In genomic region chr10:126058104-126058503, GRCh38 we compare ENCODE assay signal across 2 cellular contexts.
TF ChIP-seq lines count a peak whose summit lies in the region.

No MANE protein-coding gene starts in this region.

TF ChIP-seq in SK-N-SH, 30 proteins besides CTCF, POLR2A, EP300 and RAD21 (continued from another document):
- no peak for TF ChIP-seq ZBTB33 (IDR thresholded peaks at IDR 0.05; ENCODE audit: borderline replicate concordance, low read depth)
- TF ChIP-seq NRF1 (IDR thresholded peaks at IDR 0.05; ENCODE audit: low read depth, low read length) = no peak
- no peak for TF ChIP-seq FOSL2 (IDR thresholded peaks at IDR 0.05; ENCODE audit: borderline replicate concordance, low read depth)
- TF ChIP-seq POLR2AphosphoS5 (IDR thresholded peaks at IDR 0.05; ENCODE audit: low read depth, low read length) = no peak
- TF ChIP-seq EZH2phosphoT487 (IDR thresholded peaks at IDR 0.05; ENCODE audit: borderline replicate concordance, low read depth) = no peak
- TF ChIP-seq USF1 (IDR thresholded peaks at IDR 0.05; ENCODE audit: borderline replicate concordance, low read depth) = no peak
- TF ChIP-seq CHD2 (IDR thresholded peaks at IDR 0.05; ENCODE audit: low read length, partially characterized antibody) = no peak
- no peak for TF ChIP-seq ELF1 (IDR thresholded peaks at IDR 0.05)

TF ChIP-seq in SK-N-SH treated with all-trans-retinoic acid at 6 μM for 48 hours, 23 proteins besides CTCF, POLR2A, EP300 and RAD21 (continued from another document):
- no peak for TF ChIP-seq CSRNP3 (CRISPR knock-in tag; IDR thresholded peaks at IDR 0.05)
- no peak for TF ChIP-seq OSR1 (CRISPR knock-in tag; IDR thresholded peaks at IDR 0.05)
- TF ChIP-seq GLIS3 (CRISPR knock-in tag; IDR thresholded peaks at IDR 0.05) = no peak
- TF ChIP-seq ZFP3 (CRISPR knock-in tag; IDR thresholded peaks at IDR 0.05) = no peak
- TF ChIP-seq, protein P1, sequence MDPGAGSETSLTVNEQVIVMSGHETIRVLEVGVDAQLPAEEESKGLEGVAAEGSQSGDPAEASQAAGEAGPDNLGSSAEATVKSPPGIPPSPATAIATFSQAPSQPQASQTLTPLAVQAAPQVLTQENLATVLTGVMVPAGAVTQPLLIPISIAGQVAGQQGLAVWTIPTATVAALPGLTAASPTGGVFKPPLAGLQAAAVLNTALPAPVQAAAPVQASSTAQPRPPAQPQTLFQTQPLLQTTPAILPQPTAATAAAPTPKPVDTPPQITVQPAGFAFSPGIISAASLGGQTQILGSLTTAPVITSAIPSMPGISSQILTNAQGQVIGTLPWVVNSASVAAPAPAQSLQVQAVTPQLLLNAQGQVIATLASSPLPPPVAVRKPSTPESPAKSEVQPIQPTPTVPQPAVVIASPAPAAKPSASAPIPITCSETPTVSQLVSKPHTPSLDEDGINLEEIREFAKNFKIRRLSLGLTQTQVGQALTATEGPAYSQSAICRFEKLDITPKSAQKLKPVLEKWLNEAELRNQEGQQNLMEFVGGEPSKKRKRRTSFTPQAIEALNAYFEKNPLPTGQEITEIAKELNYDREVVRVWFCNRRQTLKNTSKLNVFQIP (CRISPR knock-in tag; IDR thresholded peaks at IDR 0.05; ENCODE audit: borderline replicate concordance, low read depth) = no peak
- no peak for TF ChIP-seq ISL1 (CRISPR knock-in tag; IDR thresholded peaks at IDR 0.05)
- no peak for TF ChIP-seq BACH2 (CRISPR knock-in tag; IDR thresholded peaks at IDR 0.05; ENCODE audit: borderline replicate concordance)
- TF ChIP-seq CSDC2 (CRISPR knock-in tag; IDR thresholded peaks at IDR 0.05) = no peak
- no peak for TF ChIP-seq PPARA (CRISPR knock-in tag; IDR thresholded peaks at IDR 0.05; ENCODE audit: borderline replicate concordance)
- TF ChIP-seq TCF4 (CRISPR knock-in tag; IDR thresholded peaks at IDR 0.05; ENCODE audit: borderline replicate concordance) = no peak
- TF ChIP-seq ESRRG (CRISPR knock-in tag; IDR thresholded peaks at IDR 0.05) = no peak
- TF ChIP-seq, protein P2, sequence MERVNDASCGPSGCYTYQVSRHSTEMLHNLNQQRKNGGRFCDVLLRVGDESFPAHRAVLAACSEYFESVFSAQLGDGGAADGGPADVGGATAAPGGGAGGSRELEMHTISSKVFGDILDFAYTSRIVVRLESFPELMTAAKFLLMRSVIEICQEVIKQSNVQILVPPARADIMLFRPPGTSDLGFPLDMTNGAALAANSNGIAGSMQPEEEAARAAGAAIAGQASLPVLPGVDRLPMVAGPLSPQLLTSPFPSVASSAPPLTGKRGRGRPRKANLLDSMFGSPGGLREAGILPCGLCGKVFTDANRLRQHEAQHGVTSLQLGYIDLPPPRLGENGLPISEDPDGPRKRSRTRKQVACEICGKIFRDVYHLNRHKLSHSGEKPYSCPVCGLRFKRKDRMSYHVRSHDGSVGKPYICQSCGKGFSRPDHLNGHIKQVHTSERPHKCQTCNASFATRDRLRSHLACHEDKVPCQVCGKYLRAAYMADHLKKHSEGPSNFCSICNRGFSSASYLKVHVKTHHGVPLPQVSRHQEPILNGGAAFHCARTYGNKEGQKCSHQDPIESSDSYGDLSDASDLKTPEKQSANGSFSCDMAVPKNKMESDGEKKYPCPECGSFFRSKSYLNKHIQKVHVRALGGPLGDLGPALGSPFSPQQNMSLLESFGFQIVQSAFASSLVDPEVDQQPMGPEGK (CRISPR knock-in tag; IDR thresholded peaks at IDR 0.05; ENCODE audit: borderline replicate concordance) = no peak
- TF ChIP-seq, protein P3, sequence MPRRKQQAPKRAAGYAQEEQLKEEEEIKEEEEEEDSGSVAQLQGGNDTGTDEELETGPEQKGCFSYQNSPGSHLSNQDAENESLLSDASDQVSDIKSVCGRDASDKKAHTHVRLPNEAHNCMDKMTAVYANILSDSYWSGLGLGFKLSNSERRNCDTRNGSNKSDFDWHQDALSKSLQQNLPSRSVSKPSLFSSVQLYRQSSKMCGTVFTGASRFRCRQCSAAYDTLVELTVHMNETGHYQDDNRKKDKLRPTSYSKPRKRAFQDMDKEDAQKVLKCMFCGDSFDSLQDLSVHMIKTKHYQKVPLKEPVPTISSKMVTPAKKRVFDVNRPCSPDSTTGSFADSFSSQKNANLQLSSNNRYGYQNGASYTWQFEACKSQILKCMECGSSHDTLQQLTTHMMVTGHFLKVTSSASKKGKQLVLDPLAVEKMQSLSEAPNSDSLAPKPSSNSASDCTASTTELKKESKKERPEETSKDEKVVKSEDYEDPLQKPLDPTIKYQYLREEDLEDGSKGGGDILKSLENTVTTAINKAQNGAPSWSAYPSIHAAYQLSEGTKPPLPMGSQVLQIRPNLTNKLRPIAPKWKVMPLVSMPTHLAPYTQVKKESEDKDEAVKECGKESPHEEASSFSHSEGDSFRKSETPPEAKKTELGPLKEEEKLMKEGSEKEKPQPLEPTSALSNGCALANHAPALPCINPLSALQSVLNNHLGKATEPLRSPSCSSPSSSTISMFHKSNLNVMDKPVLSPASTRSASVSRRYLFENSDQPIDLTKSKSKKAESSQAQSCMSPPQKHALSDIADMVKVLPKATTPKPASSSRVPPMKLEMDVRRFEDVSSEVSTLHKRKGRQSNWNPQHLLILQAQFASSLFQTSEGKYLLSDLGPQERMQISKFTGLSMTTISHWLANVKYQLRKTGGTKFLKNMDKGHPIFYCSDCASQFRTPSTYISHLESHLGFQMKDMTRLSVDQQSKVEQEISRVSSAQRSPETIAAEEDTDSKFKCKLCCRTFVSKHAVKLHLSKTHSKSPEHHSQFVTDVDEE (CRISPR knock-in tag; IDR thresholded peaks at IDR 0.05) = no peak
- TF ChIP-seq, protein P4, sequence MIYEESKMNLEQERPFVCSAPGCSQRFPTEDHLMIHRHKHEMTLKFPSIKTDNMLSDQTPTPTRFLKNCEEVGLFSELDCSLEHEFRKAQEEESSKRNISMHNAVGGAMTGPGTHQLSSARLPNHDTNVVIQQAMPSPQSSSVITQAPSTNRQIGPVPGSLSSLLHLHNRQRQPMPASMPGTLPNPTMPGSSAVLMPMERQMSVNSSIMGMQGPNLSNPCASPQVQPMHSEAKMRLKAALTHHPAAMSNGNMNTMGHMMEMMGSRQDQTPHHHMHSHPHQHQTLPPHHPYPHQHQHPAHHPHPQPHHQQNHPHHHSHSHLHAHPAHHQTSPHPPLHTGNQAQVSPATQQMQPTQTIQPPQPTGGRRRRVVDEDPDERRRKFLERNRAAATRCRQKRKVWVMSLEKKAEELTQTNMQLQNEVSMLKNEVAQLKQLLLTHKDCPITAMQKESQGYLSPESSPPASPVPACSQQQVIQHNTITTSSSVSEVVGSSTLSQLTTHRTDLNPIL (CRISPR knock-in tag; IDR thresholded peaks at IDR 0.05; ENCODE audit: low read depth) = no peak
- TF ChIP-seq ZNF565 (CRISPR knock-in tag; conservative IDR thresholded peaks at IDR 0.05; ENCODE audit: low read depth) = no peak
